In the genomic region with DNA sequence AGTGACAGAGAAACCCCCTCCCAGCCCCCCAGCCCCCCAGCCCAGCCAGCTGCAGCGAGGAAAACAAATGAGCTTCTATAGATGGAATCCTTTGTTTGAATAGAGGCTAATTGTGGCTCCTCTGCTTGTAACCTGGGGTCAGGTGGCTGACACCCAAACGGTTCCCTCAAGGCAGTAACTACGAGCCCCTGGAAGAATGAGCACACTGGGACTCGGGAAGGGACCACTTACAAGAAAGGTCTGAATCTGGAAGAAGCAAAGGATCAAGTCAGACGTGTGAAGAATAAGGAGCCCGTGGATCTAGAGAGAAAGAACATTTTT, we compare ENCODE assay signal across 16 cellular contexts.
DNase-seq lines count a peak whose midpoint lies in the region; ATAC-seq and TF ChIP-seq lines count a peak whose summit lies in the region.
"Had no signal": no experiment of that assay in that cellular context is flagged by ENCODE, and none has a peak within 500 bp of the region (broad histone marks: within the 10 kb centered on the region; RNA-seq: fewer than 3 reads in every experiment).

No MANE protein-coding gene starts in this region.

- CTCF ChIA-PET in Calu3 (lab: Charles Lee): interaction anchor here (0.7 to 1.8 kb wide), 9 partner anchors 8 to 705 kb away, joined by 3 to 4 read pairs (median 3); a partner anchor contains a TSS
- CTCF ChIA-PET in WTC11 (lab: Charles Lee): interaction anchor here (0.6 to 1.5 kb wide), 4 partner anchors 22 to 112 kb away, joined by 3 to 6 read pairs (median 5); a partner anchor contains a TSS
- CTCF ChIA-PET in RWPE1 (lab: Yijun Ruan, JAX): no interaction called here

- POLR2A ChIA-PET in WTC11 (lab: Charles Lee) (no interaction called here), RWPE1 (lab: Yijun Ruan, JAX; ENCODE audit: low non-redundant PET) (interaction anchor here (0.6 kb wide), 1 partner anchor 9 kb away, joined by 3 read pairs; no protein-coding TSS in a partner anchor)

- peak overlapping the region; percentile 90; the same call in 1 of the 2 replicates for H2AFZ ChIP-seq in GM23338

- H3K4me1 ChIP-seq in GM23338 (ENCODE audit: insufficient read depth) (peaks cover 12% of the 10 kb centered on the region; the same call in 1 of the 2 replicates), mesendoderm (ENCODE audit: control insufficient read depth, low read depth, low read length) (peaks cover 3% of the 10 kb centered on the region), Peyer's patch (peaks cover 0 to 39% (median 9%) of the 10 kb centered on the region in 4 donors), right atrium auricular region (no peaks in the 10 kb centered on the region)

- no peak for TF ChIP-seq POLR2A in Peyer's patch (IDR thresholded peaks at IDR 0.05)

- intact Hi-C loops in Calu3 (cut with micrococcal nuclease; ENCODE audit: unreplicated experiment): loop anchor here (2.0 to 5.0 kb wide), 3 partner anchors 53 to 127 kb away; no protein-coding TSS in a partner anchor

- H3F3A ChIP-seq in GM23338 (replicated peaks; ENCODE audit: low read depth): no peaks in the 10 kb centered on the region

- H3K27me3 ChIP-seq in GM23338 (ENCODE audit: insufficient read depth): no peaks in the 10 kb centered on the region
- no peaks in the 10 kb centered on the region for H3K27me3 ChIP-seq in mesendoderm (ENCODE audit: insufficient read depth, low read length, poor library complexity)
- H3K27me3 ChIP-seq in Peyer's patch: no peaks in the 10 kb centered on the region
- H3K27me3 ChIP-seq in right atrium auricular region: no peaks in the 10 kb centered on the region
- H3K27me3 ChIP-seq: body of pancreas, transverse colon had no signal

- no peak overlapping the region for H4K8ac ChIP-seq in mesendoderm (ENCODE audit: low read depth, low read length)

- H4K20me1 ChIP-seq in GM23338 (replicated peaks; ENCODE audit: insufficient read depth): no peaks in the 10 kb centered on the region

- H3K4me2 ChIP-seq in GM23338 (no peak overlapping the region), mesendoderm (ENCODE audit: low read length) (no peak overlapping the region)

- H3K36me3 Mint-ChIP-seq in Calu3 (ENCODE audit: insufficient read depth, unreplicated experiment) (peaks cover 13% of the 10 kb centered on the region), GM23338 (ENCODE audit: low read depth) (no peaks in the 10 kb centered on the region), WTC11 (no peaks in the 10 kb centered on the region)

- H3K9ac ChIP-seq in mesendoderm (ENCODE audit: low read length): no peak overlapping the region

- H3K36me3 ChIP-seq in GM23338 (ENCODE audit: insufficient read depth) (no peaks in the 10 kb centered on the region), mesendoderm (ENCODE audit: control insufficient read depth, insufficient read depth, low read length) (no peaks in the 10 kb centered on the region), Peyer's patch (no peaks in the 10 kb centered on the region), right atrium auricular region (no peaks in the 10 kb centered on the region)
- H3K36me3 ChIP-seq: transverse colon had no signal

- peak overlapping the region; percentile 75 for H3K27ac Mint-ChIP-seq in Calu3 (ENCODE audit: unreplicated experiment)
- H3K27ac Mint-ChIP-seq in GM23338: no peak overlapping the region
- H3K27ac Mint-ChIP-seq in WTC11: no peak overlapping the region
- H3K27ac Mint-ChIP-seq: nephron had no signal

- H3K9me3 Mint-ChIP-seq in Calu3 (ENCODE audit: low read depth, unreplicated experiment): no peaks in the 10 kb centered on the region
- H3K9me3 Mint-ChIP-seq in GM23338: no peaks in the 10 kb centered on the region
- H3K9me3 Mint-ChIP-seq in WTC11: no peaks in the 10 kb centered on the region
- H3K9me3 Mint-ChIP-seq: nephron had no signal

- TF ChIP-seq CTCF in Calu3 (IDR thresholded peaks at IDR 0.05; ENCODE audit: unreplicated experiment) (no peak), GM23338 (conservative IDR thresholded peaks at IDR 0.05; ENCODE audit: low read depth in 2 of 2) (no peak), WTC11 (IDR thresholded peaks at IDR 0.05) (no peak), RWPE1 (conservative IDR thresholded peaks at IDR 0.05; ENCODE audit: low read depth) (no peak), Peyer's patch (IDR thresholded peaks at IDR 0.05) (no peak), right atrium auricular region (IDR thresholded peaks at IDR 0.05) (no peak)

- H3K56ac ChIP-seq in mesendoderm (ENCODE audit: low read length): no peak overlapping the region

- BruUV-seq in Calu3 (replicated peaks; lab: Mats Ljungman, UMichigan): no TSS peak

- DNase-seq in Calu3 (no peak), GM23338 (ENCODE audit: low spot score) (no peak), WTC11 (ENCODE audit: low spot score) (no peak), mesendoderm (no peak), RWPE1 (ENCODE audit: low spot score) (no peak), Peyer's patch (no peak), right atrium auricular region (ENCODE audit: low spot score) (no peak)
- DNase-seq: activated CD8-positive, alpha-beta memory T cell treated with anti-CD3 and anti-CD28 coated beads, Interleukin-2, amount 50 U/mL, for 48 hours; body of pancreas; effector CD8-positive, alpha-beta T cell; kidney glomerular epithelial cell; NCI-H2107 had no signal

- no peaks in the 10 kb centered on the region for H3K79me1 ChIP-seq in mesendoderm (ENCODE audit: low read length)

- no peak overlapping the region for H2AK5ac ChIP-seq in mesendoderm (ENCODE audit: low read length)

- no peak overlapping the region for H3K4me3 ChIP-seq in GM23338
- no peak overlapping the region for H3K4me3 ChIP-seq in mesendoderm (ENCODE audit: low read length)
- H3K4me3 ChIP-seq in Peyer's patch: no peak overlapping the region
- no peak overlapping the region for H3K4me3 ChIP-seq in right atrium auricular region
- H3K4me3 ChIP-seq: body of pancreas, skin epidermis, transverse colon had no signal

- H2BK15ac ChIP-seq in mesendoderm (replicated peaks; ENCODE audit: low read depth): no peak overlapping the region

- no peaks in the 10 kb centered on the region for H3K9me3 ChIP-seq in Peyer's patch
- no peaks in the 10 kb centered on the region for H3K9me3 ChIP-seq in right atrium auricular region
- H3K9me3 ChIP-seq: body of pancreas, transverse colon had no signal

- ATAC-seq in GM23338: peak; percentile 51
- ATAC-seq in WTC11: peak; percentile 56
- ATAC-seq: body of pancreas, Panc1 had no signal

- H3K23ac ChIP-seq in mesendoderm (ENCODE audit: low read length): no peak overlapping the region

- H2BK120ac ChIP-seq in mesendoderm (ENCODE audit: low read depth, low read length): peak overlapping the region; percentile 46

- no CpG with 5 or more reads among the region's 6 CpGs for WGBS in mesendoderm (ENCODE audit: extremely low coverage, insufficient coverage, low lambda C conversion rate)

- H3K4me1 Mint-ChIP-seq in Calu3 (ENCODE audit: low read depth, unreplicated experiment): peaks cover 56% of the 10 kb centered on the region
- H3K4me1 Mint-ChIP-seq in GM23338: peaks cover 19% of the 10 kb centered on the region
- H3K4me1 Mint-ChIP-seq in WTC11: peaks cover 26% of the 10 kb centered on the region

- no peak overlapping the region for H3K27ac ChIP-seq in GM23338 (ENCODE audit: low read depth)
- no peak overlapping the region for H3K27ac ChIP-seq in mesendoderm (ENCODE audit: low read depth, low read length)
- no peak overlapping the region for H3K27ac ChIP-seq in RWPE1
- H3K27ac ChIP-seq in Peyer's patch: peak overlapping the region in 2 of 4 donors; percentile 75 to 78
- no peak overlapping the region for H3K27ac ChIP-seq in right atrium auricular region

- no peak overlapping the region for H2BK5ac ChIP-seq in mesendoderm (ENCODE audit: low read length)

- H3K18ac ChIP-seq in mesendoderm (ENCODE audit: low read length): no peak overlapping the region

- H3K79me2 ChIP-seq in GM23338 (replicated peaks; ENCODE audit: insufficient read depth) (no peaks in the 10 kb centered on the region), mesendoderm (ENCODE audit: control insufficient read depth, insufficient read depth, low read length) (no peaks in the 10 kb centered on the region)

- H4K5ac ChIP-seq in mesendoderm (ENCODE audit: low read length): no peak overlapping the region

- peak overlapping the region; percentile 88 for H3K4ac ChIP-seq in mesendoderm (ENCODE audit: low read depth, low read length)

- no peak overlapping the region for H3K4me3 Mint-ChIP-seq in Calu3 (ENCODE audit: low read depth, unreplicated experiment)
- H3K4me3 Mint-ChIP-seq in GM23338: no peak overlapping the region
- H3K4me3 Mint-ChIP-seq in WTC11: no peak overlapping the region
- H3K4me3 Mint-ChIP-seq: nephron had no signal

- H3K27me3 Mint-ChIP-seq in Calu3 (ENCODE audit: unreplicated experiment): no peaks in the 10 kb centered on the region
- H3K27me3 Mint-ChIP-seq in GM23338 (ENCODE audit: insufficient read depth, low read depth, poor library complexity): peaks cover 1% of the 10 kb centered on the region
- peaks cover 2% of the 10 kb centered on the region; the same call in 1 of the 2 replicates for H3K27me3 Mint-ChIP-seq in WTC11 (ENCODE audit: low read depth)

- no peaks in the 10 kb centered on the region for H3K9me2 ChIP-seq in GM23338 (ENCODE audit: insufficient read depth)

TF ChIP-seq in GM23338, 12 proteins besides CTCF, POLR2A, EP300 and RAD21 (continues in another document):
- no peak for TF ChIP-seq CREB1 (CRISPR knock-in tag; IDR thresholded peaks at IDR 0.05; ENCODE audit: low read depth)

TF ChIP-seq in WTC11, 78 proteins besides CTCF, POLR2A, EP300 and RAD21:
- no peak for TF ChIP-seq SMAD4 (CRISPR knock-in tag; IDR thresholded peaks at IDR 0.05)
- TF ChIP-seq FOXK1 (CRISPR knock-in tag; IDR thresholded peaks at IDR 0.05): no peak
TF ChIP-seq in WTC11: peak in this region for 0.
